Comparison of ENCODE assay signal across 8 cellular contexts in the genomic region with DNA sequence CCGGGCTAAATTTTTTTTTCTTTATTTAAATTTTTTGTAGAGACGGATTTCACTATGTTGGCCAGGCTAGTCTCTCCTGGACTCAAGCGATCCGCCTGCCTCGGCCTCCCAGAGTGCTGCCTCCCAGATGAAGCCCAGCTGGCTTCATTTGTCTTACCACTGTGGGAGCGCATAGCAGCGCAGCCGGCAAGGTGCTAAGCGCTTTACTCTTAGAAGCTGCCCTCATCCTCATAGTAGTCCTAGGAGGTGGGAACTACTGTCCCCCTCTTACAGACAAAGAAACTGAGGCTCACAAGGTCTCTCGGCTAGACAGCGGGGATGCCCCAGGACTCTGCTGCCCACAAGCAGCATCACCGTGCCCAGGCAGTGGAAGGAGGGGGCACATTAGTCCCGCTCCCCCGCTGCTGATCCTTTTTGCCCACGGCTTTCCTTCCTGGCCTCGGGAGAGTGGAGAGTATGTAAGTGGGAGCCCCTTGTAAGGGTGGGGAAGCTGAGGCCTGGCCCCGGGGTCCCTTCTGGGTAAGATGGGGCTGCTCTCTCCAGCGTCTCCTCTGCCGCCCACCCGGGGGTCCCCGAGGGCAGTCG. TPM values are rescaled to one million over a fixed set of nuclear protein-coding genes. Genes with fewer than 3 reads are reported as not detected.
DNase-seq lines count a peak whose midpoint lies in the region; ATAC-seq and TF ChIP-seq lines count a peak whose summit lies in the region.

No MANE protein-coding gene starts in this region.

- H2AFZ ChIP-seq in HCT116 (ENCODE audit: low read depth, low read length, poor library complexity, severe bottlenecking): no peak overlapping the region

- TF ChIP-seq RAD21 in HCT116 (IDR thresholded peaks at IDR 0.05; ENCODE audit: low read depth): no peak

- H3K27me3 Mint-ChIP-seq in activated CD4-positive, alpha-beta memory T cell treated with anti-CD3 and anti-CD28 coated beads for 36 hours: peaks cover 46% of the 10 kb centered on the region

- no peak overlapping the region for H3K27ac Mint-ChIP-seq in activated CD4-positive, alpha-beta memory T cell treated with anti-CD3 and anti-CD28 coated beads for 36 hours

- H3K4me2 ChIP-seq in HCT116 (ENCODE audit: low read length): peak overlapping the region; percentile 89

- peaks cover 0 to 8% of the 10 kb centered on the region in 2 experiments; a peak in 2 of 4 replicates for H3K36me3 ChIP-seq in HCT116 (ENCODE audit: control insufficient read depth in 1 of 2, insufficient read depth in 2 of 2, low read length in 2 of 2)
- no peaks in the 10 kb centered on the region for H3K36me3 ChIP-seq in left ventricle myocardium inferior
- H3K36me3 ChIP-seq in sigmoid colon: no peaks in the 10 kb centered on the region

- peaks cover 6% of the 10 kb centered on the region for H3K4me1 Mint-ChIP-seq in activated CD4-positive, alpha-beta memory T cell treated with anti-CD3 and anti-CD28 coated beads for 36 hours (ENCODE audit: low read depth)

- H3K36me3 Mint-ChIP-seq in activated CD4-positive, alpha-beta memory T cell treated with anti-CD3 and anti-CD28 coated beads for 36 hours: no peaks in the 10 kb centered on the region

- no peaks in the 10 kb centered on the region for H4K20me1 ChIP-seq in HCT116 (ENCODE audit: insufficient read depth)

- intact Hi-C loops in HCT116 (cut with micrococcal nuclease): loop anchor here (10.0 kb wide), 1 partner anchor 154 kb away; no protein-coding TSS in a partner anchor
- intact Hi-C loops in activated CD4-positive, alpha-beta memory T cell treated with anti-CD3 and anti-CD28 coated beads for 36 hours (cut with micrococcal nuclease): no loop called here
- intact Hi-C loops in left ventricle myocardium inferior (cut with micrococcal nuclease): no loop called here
- intact Hi-C loops in sigmoid colon (cut with DNase I): loop anchor here (5.0 kb wide), 1 partner anchor 62 kb away; the partner anchor contains the start of gene RNF19B

- H3K4me3 Mint-ChIP-seq in activated CD4-positive, alpha-beta memory T cell treated with anti-CD3 and anti-CD28 coated beads for 36 hours: peak overlapping the region; percentile 59

- CTCF ChIA-PET in HCT116 (lab: Charles Lee): no interaction called here
- CTCF ChIA-PET in activated CD4-positive, alpha-beta memory T cell treated with anti-CD3 and anti-CD28 coated beads for 36 hours (lab: Charles Lee): no interaction called here

- H3K4me3 ChIP-seq in HCT116 (replicated peaks in 1 of 2; ENCODE audit: low read depth in 1 of 2, low read length in 2 of 2) (peak overlapping the region; percentile 68 to 83), left ventricle myocardium inferior (peak overlapping the region; percentile 76), sigmoid colon (peak overlapping the region; percentile 61 to 81 (median 72))

- no peaks in the 10 kb centered on the region for H3K9me3 Mint-ChIP-seq in activated CD4-positive, alpha-beta memory T cell treated with anti-CD3 and anti-CD28 coated beads for 36 hours

- H3K4me1 ChIP-seq in HCT116 (ENCODE audit: control insufficient read depth in 1 of 2, insufficient read depth in 2 of 2, low read length in 2 of 2): peaks cover 19 to 32% of the 10 kb centered on the region in 2 experiments; a peak in 3 of 4 replicates
- peaks cover 13% of the 10 kb centered on the region for H3K4me1 ChIP-seq in left ventricle myocardium inferior
- H3K4me1 ChIP-seq in sigmoid colon: peaks cover 0 to 15% (median 14%) of the 10 kb centered on the region in 4 donors

- POLR2A ChIA-PET in HCT116 (lab: Charles Lee): no interaction called here
- POLR2A ChIA-PET in activated CD4-positive, alpha-beta memory T cell treated with anti-CD3 and anti-CD28 coated beads for 36 hours (lab: Charles Lee): no interaction called here

- RAD21 ChIA-PET in HCT116 (lab: Charles Lee; ENCODE audit: low non-redundant PET in 1 of 2, low total read pairs in 2 of 2, uncharacterized antibody in 2 of 2, unreplicated experiment in 2 of 2): no interaction called here

- H3K9me2 ChIP-seq in HCT116 (ENCODE audit: insufficient read depth): no peaks in the 10 kb centered on the region

- BruUV-seq in HCT116 (replicated peaks; lab: Mats Ljungman, UMichigan): TSS peak; percentile 44

- H3K79me2 ChIP-seq in HCT116 (ENCODE audit: insufficient read depth, low read length): peaks cover 6% of the 10 kb centered on the region; the same call in 1 of the 2 replicates

- TF ChIP-seq POLR2A in HCT116 (IDR thresholded peaks at IDR 0.05; ENCODE audit: borderline replicate concordance, extremely low read depth, insufficient read depth, insufficient read length): no peak
- TF ChIP-seq POLR2A in sigmoid colon (IDR thresholded peaks at IDR 0.05): no peak

- peak overlapping the region; percentile 71 for H3K27ac ChIP-seq in HCT116 (ENCODE audit: low read depth, low read length)
- H3K27ac ChIP-seq in left ventricle myocardium inferior (replicated peaks): no peak overlapping the region
- peak overlapping the region in 3 of 4 donors; percentile 31 to 76 (median 63) for H3K27ac ChIP-seq in sigmoid colon

- H3K9ac ChIP-seq in HCT116 (ENCODE audit: low read length): peak overlapping the region; percentile 81

- H3K27me3 ChIP-seq in HCT116 (ENCODE audit: insufficient read depth, low read length) (no peaks in the 10 kb centered on the region), left ventricle myocardium inferior (ENCODE audit: low read depth) (peaks cover 29% of the 10 kb centered on the region), sigmoid colon (peaks cover 0 to 5% (median 0%) of the 10 kb centered on the region in 3 donors)

- DNase-seq in HCT116 (ENCODE audit: low read depth, low spot score) (no peak), left ventricle myocardium inferior (no peak), sigmoid colon (peak; percentile 64), A172 (ENCODE audit: low spot score) (no peak), D341Med (ENCODE audit: low spot score) (no peak)
- DNase-seq in activated CD4-positive, alpha-beta memory T cell treated with anti-CD3 and anti-CD28 coated beads for 36 hours: no peak

- ATAC-seq in HCT116 (peak; percentile 33), GM21576 (IDR thresholded peaks at IDR 0.05; ENCODE audit: unreplicated experiment) (no peak), HG03159 (IDR thresholded peaks at IDR 0.05; ENCODE audit: unreplicated experiment) (no peak)

- TF ChIP-seq EP300 in sigmoid colon (IDR thresholded peaks at IDR 0.05): no peak

- no peaks in the 10 kb centered on the region for H3K9me3 ChIP-seq in HCT116 (ENCODE audit: control insufficient read depth in 1 of 2, insufficient read depth in 1 of 2, low read depth in 1 of 2, low read length in 2 of 2)
- H3K9me3 ChIP-seq in left ventricle myocardium inferior (replicated peaks): no peaks in the 10 kb centered on the region
- H3K9me3 ChIP-seq in sigmoid colon: no peaks in the 10 kb centered on the region

- TF ChIP-seq CTCF in HCT116 (IDR thresholded peaks at IDR 0.05 in 2 of 3, conservative IDR thresholded peaks at IDR 0.05 in 1 of 3; ENCODE audit: borderline replicate concordance in 1 of 3, insufficient read depth in 1 of 3, low read depth in 2 of 3, low read length in 2 of 3) (no peak), left ventricle myocardium inferior (IDR thresholded peaks at IDR 0.05; ENCODE audit: borderline replicate concordance) (no peak), sigmoid colon (IDR thresholded peaks at IDR 0.05) (no peak)

- WGBS in sigmoid colon, 2 donors: 6 to 19% methylated on average over 22 of the region's 22 CpGs

TF ChIP-seq in HCT116, 20 proteins besides CTCF, POLR2A, EP300 and RAD21:
- no peak for TF ChIP-seq ELF1 (IDR thresholded peaks at IDR 0.05; ENCODE audit: borderline replicate concordance, low read depth)
- no peak for TF ChIP-seq EZH2 (IDR thresholded peaks at IDR 0.05)
- no peak for TF ChIP-seq CBX3 (IDR thresholded peaks at IDR 0.05; ENCODE audit: low read depth)
- TF ChIP-seq EZH2phosphoT487 (IDR thresholded peaks at IDR 0.05; ENCODE audit: borderline replicate concordance): no peak
- no peak for TF ChIP-seq ZFX (IDR thresholded peaks at IDR 0.05)
- TF ChIP-seq POLR2AphosphoS5 (IDR thresholded peaks at IDR 0.05; ENCODE audit: low read depth, low read length): no peak
- no peak for TF ChIP-seq SIN3A (IDR thresholded peaks at IDR 0.05; ENCODE audit: low read depth)

RNA-seq across cellular contexts. Expression of gene TMEM54, which starts 0.7 kb away (rescaled TPM):
- total RNA-seq in HCT116 (2021; ENCODE audit: unreplicated experiment) (121 TPM), left ventricle myocardium inferior (14.2 TPM), sigmoid colon (100 to 1,000 TPM in 1 of 4 donors, 10 to 100 TPM in 3; 47.4 to 135 (median 57.9) TPM)
- 169 and 189 TPM in 2 replicates for polyA plus RNA-seq in HCT116 (2012)
- 1 to 10 TPM; 3.6 to 4.0 TPM for total RNA-seq in activated CD4-positive, alpha-beta memory T cell treated with anti-CD3 and anti-CD28 coated beads for 36 hours
- polyA plus RNA-seq in sigmoid colon: 100 to 1,000 TPM; 699 to 799 (median 707) TPM
- total RNA-seq in A172 (2014; rRNA removed; shearing (Covaris generic)): 47.5 and 76.9 TPM in 2 replicates

RNA-seq across cellular contexts. Expression of gene HPCA, which starts 14.2 kb away (rescaled TPM):
- total RNA-seq in HCT116 (2021; ENCODE audit: unreplicated experiment) (0.15 TPM), left ventricle myocardium inferior (not detected), sigmoid colon (not detected)
- 0.82 and 1.9 TPM in 2 replicates for polyA plus RNA-seq in HCT116 (2012)
- under 1 TPM in 1 of 2 experiments, not detected in 1; 0.29 TPM for total RNA-seq in activated CD4-positive, alpha-beta memory T cell treated with anti-CD3 and anti-CD28 coated beads for 36 hours
- polyA plus RNA-seq in sigmoid colon: 1 to 10 TPM; 1.2 to 1.9 (median 1.8) TPM
- total RNA-seq in A172 (2014; rRNA removed; shearing (Covaris generic)): not detected in 2 replicates

RNA-seq across cellular contexts. Expression of gene FNDC5, which starts 29.8 kb away (rescaled TPM):
- total RNA-seq in HCT116 (2021; ENCODE audit: unreplicated experiment): not detected
- polyA plus RNA-seq in HCT116 (2012): 0.18 TPM in 1 of 2 replicates, not detected in the other
- total RNA-seq in activated CD4-positive, alpha-beta memory T cell treated with anti-CD3 and anti-CD28 coated beads for 36 hours: not detected
- 105 TPM for total RNA-seq in left ventricle myocardium inferior
- 10 to 100 TPM in 1 of 4 donors, 1 to 10 TPM in 1, under 1 TPM in 2; 0.41 to 10.2 (median 1.6) TPM for total RNA-seq in sigmoid colon
- polyA plus RNA-seq in sigmoid colon: 1 to 10 TPM in 1 of 3 donors, under 1 TPM in 1, not detected in 1; 0.20 to 1.2 TPM
- 0.41 TPM in 1 of 2 replicates, not detected in the other for total RNA-seq in A172 (2014; rRNA removed; shearing (Covaris generic))

Comparison
In these comparisons a context has a peak if more than half of its experiments do, and no peak if none do; other contexts are left out.
1. intact Hi-C loops: an anchor here in HCT116 (10.0 kb wide) and sigmoid colon (5.0 kb wide); none called in activated CD4-positive, alpha-beta memory T cell treated with anti-CD3 and anti-CD28 coated beads for 36 hours and left ventricle myocardium inferior.